In genomic region chr11:128164090-128164741, GRCh38 we compare ENCODE assay signal across 2 cellular contexts.
TF ChIP-seq lines count a peak whose summit lies in the region.

No MANE protein-coding gene starts in this region.

TF ChIP-seq in endothelial cell of umbilical vein, 7 proteins besides CTCF, POLR2A, EP300 and RAD21:
- no peak for TF ChIP-seq JUN (IDR thresholded peaks at IDR 0.05; ENCODE audit: borderline replicate concordance, insufficient read depth, insufficient read length, low read depth)

TF ChIP-seq in HepG2, 621 proteins besides CTCF, POLR2A, EP300 and RAD21:
- no peak for TF ChIP-seq ZNF546 (CRISPR knock-in tag; conservative IDR thresholded peaks at IDR 0.05)
- TF ChIP-seq SOX5 (CRISPR knock-in tag; IDR thresholded peaks at IDR 0.05; ENCODE audit: borderline replicate concordance): peak; percentile 43; the same call in 1 of the 2 replicates
- no peak for TF ChIP-seq BCL6 (CRISPR knock-in tag; IDR thresholded peaks at IDR 0.05)
- no peak for TF ChIP-seq ZFX (CRISPR knock-in tag; IDR thresholded peaks at IDR 0.05; ENCODE audit: low read depth)
- peak; percentile 55; the same call in 1 of the 2 replicates for TF ChIP-seq ZBTB21 (CRISPR knock-in tag; IDR thresholded peaks at IDR 0.05)
- TF ChIP-seq HHEX (CRISPR knock-in tag; IDR thresholded peaks at IDR 0.05): no peak
- no peak for TF ChIP-seq KLF13 (CRISPR knock-in tag; IDR thresholded peaks at IDR 0.05)
- TF ChIP-seq FOXP1 (IDR thresholded peaks at IDR 0.05): no peak
- TF ChIP-seq FOXP1 (CRISPR knock-in tag; IDR thresholded peaks at IDR 0.05): no peak
- TF ChIP-seq FOXK1 (CRISPR knock-in tag; IDR thresholded peaks at IDR 0.05; ENCODE audit: borderline replicate concordance, low read depth): no peak
- no peak for TF ChIP-seq TFAP4 (IDR thresholded peaks at IDR 0.05; ENCODE audit: borderline replicate concordance, low read depth)
- TF ChIP-seq SMAD1 (CRISPR knock-in tag; IDR thresholded peaks at IDR 0.05; ENCODE audit: borderline replicate concordance, low read depth): no peak
- no peak for TF ChIP-seq SOX13 (IDR thresholded peaks at IDR 0.05)
- peak in 1 of 2 experiments; percentile 58; a peak in 2 of 4 replicates for TF ChIP-seq SOX13 (CRISPR knock-in tag; conservative IDR thresholded peaks at IDR 0.05 in 1 of 2, IDR thresholded peaks at IDR 0.05 in 1 of 2)
- no peak for TF ChIP-seq ZNF674 (CRISPR knock-in tag; IDR thresholded peaks at IDR 0.05; ENCODE audit: low read depth)
